Comparison of ENCODE assay signal across 18 cellular contexts in the genomic region with DNA sequence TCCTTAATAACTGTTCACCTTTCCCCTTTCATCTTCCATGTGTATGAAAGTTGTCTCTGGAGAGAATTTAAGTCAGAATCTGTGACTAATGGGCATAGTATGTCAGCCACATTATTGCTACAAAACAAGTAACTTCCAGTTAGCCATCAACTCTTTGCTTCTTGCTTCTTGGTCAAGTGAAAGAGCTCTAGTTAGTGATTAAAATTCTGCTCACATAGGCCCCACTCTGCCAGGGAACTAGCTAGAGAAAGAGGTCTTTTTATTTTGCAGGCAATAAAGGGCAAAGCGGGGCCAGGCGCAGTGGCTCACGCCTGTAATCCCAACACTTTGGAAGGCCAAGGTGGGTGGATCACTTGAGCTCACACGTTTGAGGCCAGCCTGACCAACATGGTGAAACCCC.
DNase-seq lines count a peak whose midpoint lies in the region; ATAC-seq and FAIRE-seq lines count a peak whose summit lies in the region.
"Had no signal": no experiment of that assay in that cellular context is flagged by ENCODE, and none has a peak within 500 bp of the region (broad histone marks: within the 10 kb centered on the region; RNA-seq: fewer than 3 reads in every experiment).

No MANE protein-coding gene starts in this region.

- ATAC-seq in HG02763 (IDR thresholded peaks at IDR 0.05; ENCODE audit: unreplicated experiment) = no peak
- ATAC-seq: activated CD8-positive, alpha-beta T cell treated with anti-CD3 and anti-CD28 coated beads, Interleukin-2, amount 10 ng/mL, durations not matched to agents 7 days and 5 days; left ventricle myocardium superior had no signal

- DNase-seq in M059J (ENCODE audit: low read depth) (peak; percentile 49), dedifferentiated amniotic fluid mesenchymal stem cell (ENCODE audit: extremely low spot score) (peak; percentile 31), kidney tubule cell (ENCODE audit: low spot score) (peak; percentile 91), urothelium cell line (ENCODE audit: low spot score) (no peak), NCI-H524 (lab: John Stamatoyannopoulos, UW) (no peak), AML-193 (lab: John Stamatoyannopoulos, UW) (no peak)
- DNase-seq: activated B cell treated with CpG ODN at 0.5 μM for 24 hours; activated CD8-positive, alpha-beta T cell treated with anti-CD3 and anti-CD28 coated beads, Interleukin-2, amount 10 ng/mL, durations not matched to agents 7 days and 5 days; activated T-cell treated with anti-CD3 and anti-CD28 coated beads, Interleukin-2, amount 50 U/mL, for 48 hours; left ventricle myocardium superior; NCI-H1417 treated with DMSO at 0.1 percent for 48 hours; NCI-H526 treated with DMSO at 0.1 percent for 48 hours; ovary; SIG-M5; stomach; uterus had no signal

- FAIRE-seq in urothelium cell line (lab: Jason Lieb, UNC) = peak; percentile 77
- FAIRE-seq: HTR-8/SVneo had no signal

Comparison
In these comparisons a context has a peak if more than half of its experiments do, and no peak if none do; other contexts are left out.
1. DNase-seq: peak in M059J (single experiment), dedifferentiated amniotic fluid mesenchymal stem cell (single experiment) and kidney tubule cell (single experiment); none in urothelium cell line (single experiment), NCI-H524 (0 of 2) and AML-193 (0 of 2).